ENCODE assay signal across 1 cellular context in the genomic region with DNA sequence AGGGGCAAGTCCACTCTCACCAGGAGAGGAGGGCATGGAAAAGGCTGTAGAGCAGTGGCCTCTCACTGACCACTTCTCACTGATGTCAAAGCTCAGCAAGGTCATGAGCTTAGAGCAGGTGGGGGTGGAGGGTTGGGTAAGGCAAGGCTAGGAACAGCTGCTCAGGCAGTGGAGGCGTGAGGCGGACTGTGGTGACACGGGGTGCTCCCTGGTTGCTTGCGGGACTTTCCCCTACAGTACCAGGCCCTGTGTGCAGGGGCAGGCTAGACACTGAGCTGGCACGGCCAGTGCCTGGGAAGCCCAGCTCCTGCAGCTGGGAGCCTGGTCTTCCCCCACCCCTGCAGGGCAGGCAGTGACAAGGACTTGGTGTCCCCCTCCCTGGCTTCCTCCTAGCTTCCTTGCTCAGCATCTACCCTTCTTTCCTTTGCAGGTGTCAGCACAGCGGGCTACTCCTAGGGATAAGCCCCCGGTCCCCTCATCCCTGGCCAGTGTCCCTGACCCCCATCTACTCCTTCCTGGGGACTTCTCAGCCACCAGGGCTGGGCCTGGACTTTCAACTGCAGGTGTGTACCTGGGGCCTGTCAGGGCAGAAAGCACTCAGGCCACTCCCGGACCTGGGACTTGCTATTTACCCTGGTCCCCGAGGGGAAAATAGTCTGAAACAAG.
A peak's percentile ranks its signal among the peaks of the same experiment; 100 is the strongest.
TF ChIP-seq lines count a peak whose summit lies in the region.

No MANE protein-coding gene starts in this region.

TF ChIP-seq in HepG2, 621 proteins besides CTCF, POLR2A, EP300 and RAD21 (continued from another document and continues in another):
- TF ChIP-seq GATAD2A (CRISPR knock-in tag; IDR thresholded peaks at IDR 0.05) (no peak), KDM2A (CRISPR knock-in tag; IDR thresholded peaks at IDR 0.05; ENCODE audit: borderline replicate concordance, low read depth) (0 out of 2 replicates have a peak, but pooled peaks have one; percentile 23), MTA3 (CRISPR knock-in tag; IDR thresholded peaks at IDR 0.05) (no peak), KDM6A (CRISPR knock-in tag; IDR thresholded peaks at IDR 0.05; ENCODE audit: low read depth) (no peak), DNMT1 (CRISPR knock-in tag; IDR thresholded peaks at IDR 0.05) (no peak), ZNF354B (CRISPR knock-in tag; IDR thresholded peaks at IDR 0.05) (no peak), ZNF10 (CRISPR knock-in tag; IDR thresholded peaks at IDR 0.05; ENCODE audit: borderline replicate concordance, low read depth) (no peak), NFIC (IDR thresholded peaks at IDR 0.05; ENCODE audit: low read length) (no peak), ZNF639 (CRISPR knock-in tag; conservative IDR thresholded peaks at IDR 0.05) (no peak), MIXL1 (CRISPR knock-in tag; IDR thresholded peaks at IDR 0.05) (no peak), DMAP1 (CRISPR knock-in tag; IDR thresholded peaks at IDR 0.05) (no peak), ZNF430 (CRISPR knock-in tag; IDR thresholded peaks at IDR 0.05) (0 out of 2 replicates have a peak, but pooled peaks have one; percentile 40), HBP1 (CRISPR knock-in tag; IDR thresholded peaks at IDR 0.05; ENCODE audit: low read depth) (no peak), NKX3-1 (CRISPR knock-in tag; IDR thresholded peaks at IDR 0.05) (no peak), PRDM10 (CRISPR knock-in tag; IDR thresholded peaks at IDR 0.05; ENCODE audit: low read depth) (no peak), ZFP41 (CRISPR knock-in tag; IDR thresholded peaks at IDR 0.05; ENCODE audit: borderline replicate concordance) (no peak), ATRX (CRISPR knock-in tag; IDR thresholded peaks at IDR 0.05; ENCODE audit: borderline replicate concordance) (no peak), HDAC1 (CRISPR knock-in tag; IDR thresholded peaks at IDR 0.05) (peak; percentile 33; the same call in 1 of the 2 replicates), ZNF839 (CRISPR knock-in tag; IDR thresholded peaks at IDR 0.05; ENCODE audit: borderline replicate concordance) (no peak), ZNF788 (CRISPR knock-in tag; IDR thresholded peaks at IDR 0.05; ENCODE audit: borderline replicate concordance) (no peak), MAFG (CRISPR knock-in tag; IDR thresholded peaks at IDR 0.05) (no peak), PHF5A (CRISPR knock-in tag; IDR thresholded peaks at IDR 0.05; ENCODE audit: low read depth, unreplicated experiment) (no peak), ELF3 (CRISPR knock-in tag; IDR thresholded peaks at IDR 0.05) (no peak), PLSCR1 (CRISPR knock-in tag; IDR thresholded peaks at IDR 0.05; ENCODE audit: borderline replicate concordance) (no peak), KDM3A (CRISPR knock-in tag; IDR thresholded peaks at IDR 0.05; ENCODE audit: low read depth) (no peak), ZNF20 (CRISPR knock-in tag; IDR thresholded peaks at IDR 0.05) (no peak), SALL1 (CRISPR knock-in tag; IDR thresholded peaks at IDR 0.05) (peak; percentile 11; the same call in 1 of the 2 replicates), TBL1XR1 (IDR thresholded peaks at IDR 0.05; ENCODE audit: borderline replicate concordance, low read length, partially characterized antibody) (no peak), ERF (CRISPR knock-in tag; IDR thresholded peaks at IDR 0.05) (no peak), ZFP90 (CRISPR knock-in tag; IDR thresholded peaks at IDR 0.05; ENCODE audit: borderline replicate concordance) (no peak), ZNF274 (CRISPR knock-in tag; IDR thresholded peaks at IDR 0.05) (peak; percentile 43), ZNF792 (CRISPR knock-in tag; IDR thresholded peaks at IDR 0.05) (no peak), PAWR (CRISPR knock-in tag; IDR thresholded peaks at IDR 0.05; ENCODE audit: borderline replicate concordance) (no peak), ZNF773 (CRISPR knock-in tag; IDR thresholded peaks at IDR 0.05; ENCODE audit: borderline replicate concordance) (no peak)
- TF ChIP-seq, protein P1, sequence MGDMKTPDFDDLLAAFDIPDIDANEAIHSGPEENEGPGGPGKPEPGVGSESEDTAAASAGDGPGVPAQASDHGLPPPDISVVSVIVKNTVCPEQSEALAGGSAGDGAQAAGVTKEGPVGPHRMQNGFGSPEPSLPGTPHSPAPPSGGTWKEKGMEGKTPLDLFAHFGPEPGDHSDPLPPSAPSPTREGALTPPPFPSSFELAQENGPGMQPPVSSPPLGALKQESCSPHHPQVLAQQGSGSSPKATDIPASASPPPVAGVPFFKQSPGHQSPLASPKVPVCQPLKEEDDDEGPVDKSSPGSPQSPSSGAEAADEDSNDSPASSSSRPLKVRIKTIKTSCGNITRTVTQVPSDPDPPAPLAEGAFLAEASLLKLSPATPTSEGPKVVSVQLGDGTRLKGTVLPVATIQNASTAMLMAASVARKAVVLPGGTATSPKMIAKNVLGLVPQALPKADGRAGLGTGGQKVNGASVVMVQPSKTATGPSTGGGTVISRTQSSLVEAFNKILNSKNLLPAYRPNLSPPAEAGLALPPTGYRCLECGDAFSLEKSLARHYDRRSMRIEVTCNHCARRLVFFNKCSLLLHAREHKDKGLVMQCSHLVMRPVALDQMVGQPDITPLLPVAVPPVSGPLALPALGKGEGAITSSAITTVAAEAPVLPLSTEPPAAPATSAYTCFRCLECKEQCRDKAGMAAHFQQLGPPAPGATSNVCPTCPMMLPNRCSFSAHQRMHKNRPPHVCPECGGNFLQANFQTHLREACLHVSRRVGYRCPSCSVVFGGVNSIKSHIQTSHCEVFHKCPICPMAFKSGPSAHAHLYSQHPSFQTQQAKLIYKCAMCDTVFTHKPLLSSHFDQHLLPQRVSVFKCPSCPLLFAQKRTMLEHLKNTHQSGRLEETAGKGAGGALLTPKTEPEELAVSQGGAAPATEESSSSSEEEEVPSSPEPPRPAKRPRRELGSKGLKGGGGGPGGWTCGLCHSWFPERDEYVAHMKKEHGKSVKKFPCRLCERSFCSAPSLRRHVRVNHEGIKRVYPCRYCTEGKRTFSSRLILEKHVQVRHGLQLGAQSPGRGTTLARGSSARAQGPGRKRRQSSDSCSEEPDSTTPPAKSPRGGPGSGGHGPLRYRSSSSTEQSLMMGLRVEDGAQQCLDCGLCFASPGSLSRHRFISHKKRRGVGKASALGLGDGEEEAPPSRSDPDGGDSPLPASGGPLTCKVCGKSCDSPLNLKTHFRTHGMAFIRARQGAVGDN (CRISPR knock-in tag; IDR thresholded peaks at IDR 0.05) = peak; percentile 74
- TF ChIP-seq, protein P2, sequence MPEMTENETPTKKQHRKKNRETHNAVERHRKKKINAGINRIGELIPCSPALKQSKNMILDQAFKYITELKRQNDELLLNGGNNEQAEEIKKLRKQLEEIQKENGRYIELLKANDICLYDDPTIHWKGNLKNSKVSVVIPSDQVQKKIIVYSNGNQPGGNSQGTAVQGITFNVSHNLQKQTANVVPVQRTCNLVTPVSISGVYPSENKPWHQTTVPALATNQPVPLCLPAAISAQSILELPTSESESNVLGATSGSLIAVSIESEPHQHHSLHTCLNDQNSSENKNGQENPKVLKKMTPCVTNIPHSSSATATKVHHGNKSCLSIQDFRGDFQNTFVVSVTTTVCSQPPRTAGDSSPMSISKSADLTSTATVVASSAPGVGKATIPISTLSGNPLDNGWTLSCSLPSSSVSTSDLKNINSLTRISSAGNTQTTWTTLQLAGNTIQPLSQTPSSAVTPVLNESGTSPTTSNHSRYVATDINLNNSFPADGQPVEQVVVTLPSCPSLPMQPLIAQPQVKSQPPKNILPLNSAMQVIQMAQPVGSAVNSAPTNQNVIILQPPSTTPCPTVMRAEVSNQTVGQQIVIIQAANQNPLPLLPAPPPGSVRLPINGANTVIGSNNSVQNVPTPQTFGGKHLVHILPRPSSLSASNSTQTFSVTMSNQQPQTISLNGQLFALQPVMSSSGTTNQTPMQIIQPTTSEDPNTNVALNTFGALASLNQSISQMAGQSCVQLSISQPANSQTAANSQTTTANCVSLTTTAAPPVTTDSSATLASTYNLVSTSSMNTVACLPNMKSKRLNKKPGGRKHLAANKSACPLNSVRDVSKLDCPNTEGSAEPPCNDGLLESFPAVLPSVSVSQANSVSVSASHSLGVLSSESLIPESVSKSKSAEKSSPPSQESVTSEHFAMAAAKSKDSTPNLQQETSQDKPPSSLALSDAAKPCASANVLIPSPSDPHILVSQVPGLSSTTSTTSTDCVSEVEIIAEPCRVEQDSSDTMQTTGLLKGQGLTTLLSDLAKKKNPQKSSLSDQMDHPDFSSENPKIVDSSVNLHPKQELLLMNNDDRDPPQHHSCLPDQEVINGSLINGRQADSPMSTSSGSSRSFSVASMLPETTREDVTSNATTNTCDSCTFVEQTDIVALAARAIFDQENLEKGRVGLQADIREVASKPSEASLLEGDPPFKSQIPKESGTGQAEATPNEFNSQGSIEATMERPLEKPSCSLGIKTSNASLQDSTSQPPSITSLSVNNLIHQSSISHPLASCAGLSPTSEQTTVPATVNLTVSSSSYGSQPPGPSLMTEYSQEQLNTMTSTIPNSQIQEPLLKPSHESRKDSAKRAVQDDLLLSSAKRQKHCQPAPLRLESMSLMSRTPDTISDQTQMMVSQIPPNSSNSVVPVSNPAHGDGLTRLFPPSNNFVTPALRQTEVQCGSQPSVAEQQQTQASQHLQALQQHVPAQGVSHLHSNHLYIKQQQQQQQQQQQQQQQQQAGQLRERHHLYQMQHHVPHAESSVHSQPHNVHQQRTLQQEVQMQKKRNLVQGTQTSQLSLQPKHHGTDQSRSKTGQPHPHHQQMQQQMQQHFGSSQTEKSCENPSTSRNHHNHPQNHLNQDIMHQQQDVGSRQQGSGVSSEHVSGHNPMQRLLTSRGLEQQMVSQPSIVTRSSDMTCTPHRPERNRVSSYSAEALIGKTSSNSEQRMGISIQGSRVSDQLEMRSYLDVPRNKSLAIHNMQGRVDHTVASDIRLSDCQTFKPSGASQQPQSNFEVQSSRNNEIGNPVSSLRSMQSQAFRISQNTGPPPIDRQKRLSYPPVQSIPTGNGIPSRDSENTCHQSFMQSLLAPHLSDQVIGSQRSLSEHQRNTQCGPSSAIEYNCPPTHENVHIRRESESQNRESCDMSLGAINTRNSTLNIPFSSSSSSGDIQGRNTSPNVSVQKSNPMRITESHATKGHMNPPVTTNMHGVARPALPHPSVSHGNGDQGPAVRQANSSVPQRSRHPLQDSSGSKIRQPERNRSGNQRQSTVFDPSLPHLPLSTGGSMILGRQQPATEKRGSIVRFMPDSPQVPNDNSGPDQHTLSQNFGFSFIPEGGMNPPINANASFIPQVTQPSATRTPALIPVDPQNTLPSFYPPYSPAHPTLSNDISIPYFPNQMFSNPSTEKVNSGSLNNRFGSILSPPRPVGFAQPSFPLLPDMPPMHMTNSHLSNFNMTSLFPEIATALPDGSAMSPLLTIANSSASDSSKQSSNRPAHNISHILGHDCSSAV (CRISPR knock-in tag; IDR thresholded peaks at IDR 0.05; ENCODE audit: borderline replicate concordance) = no peak
- TF ChIP-seq, protein P3, sequence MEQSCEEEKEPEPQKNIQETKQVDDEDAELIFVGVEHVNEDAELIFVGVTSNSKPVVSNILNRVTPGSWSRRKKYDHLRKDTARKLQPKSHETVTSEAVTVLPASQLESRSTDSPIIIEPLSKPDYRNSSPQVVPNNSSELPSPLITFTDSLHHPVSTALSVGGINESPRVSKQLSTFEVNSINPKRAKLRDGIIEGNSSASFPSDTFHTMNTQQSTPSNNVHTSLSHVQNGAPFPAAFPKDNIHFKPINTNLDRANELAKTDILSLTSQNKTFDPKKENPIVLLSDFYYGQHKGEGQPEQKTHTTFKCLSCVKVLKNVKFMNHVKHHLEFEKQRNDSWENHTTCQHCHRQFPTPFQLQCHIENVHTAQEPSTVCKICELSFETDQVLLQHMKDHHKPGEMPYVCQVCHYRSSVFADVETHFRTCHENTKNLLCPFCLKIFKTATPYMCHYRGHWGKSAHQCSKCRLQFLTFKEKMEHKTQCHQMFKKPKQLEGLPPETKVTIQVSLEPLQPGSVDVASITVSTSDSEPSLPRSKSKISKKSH (CRISPR knock-in tag; IDR thresholded peaks at IDR 0.05; ENCODE audit: borderline replicate concordance) = no peak
